8 cellular contexts compared by ENCODE assay signal in genomic region chr1:31295874-31296485, GRCh38. TPM values are rescaled to one million over a fixed set of nuclear protein-coding genes. Genes with fewer than 3 reads are reported as not detected.
DNase-seq lines count a peak whose midpoint lies in the region; ATAC-seq and TF ChIP-seq lines count a peak whose summit lies in the region.

No MANE protein-coding gene starts in this region.

- DNase-seq in SJCRH30 (no peak), endothelial cell (ENCODE audit: low spot score) (no peak), DMS79 treated with DMSO at 0.1 percent for 48 hours (lab: John Stamatoyannopoulos, UW) (no peak)
- DNase-seq in activated CD4-positive, alpha-beta T cell treated with anti-CD3 and anti-CD28 coated beads, Interleukin-2, amount 50 U/mL, for 4 hours = no peak
- DNase-seq in effector CD8-positive, alpha-beta T cell (lab: John Stamatoyannopoulos, UW) = no peak

- H3K27me3 ChIP-seq in SJCRH30 (no peaks in the 10 kb centered on the region), gastroesophageal sphincter (no peaks in the 10 kb centered on the region), skeletal muscle satellite cell (ENCODE audit: control insufficient read depth, insufficient read depth, low read length) (no peaks in the 10 kb centered on the region)

- WGBS in gastroesophageal sphincter (ENCODE audit: low coverage in 1 of 2), 2 donors = 21 to 24% methylated on average over 9 to 13 of the region's 17 CpGs

- H3K4me3 ChIP-seq in SJCRH30 = peak overlapping the region; percentile 87
- peak overlapping the region; percentile 63 to 95 for H3K4me3 ChIP-seq in gastroesophageal sphincter
- H3K4me3 ChIP-seq in skeletal muscle satellite cell (ENCODE audit: low read length) = peak overlapping the region; percentile 86

- peaks cover 38% of the 10 kb centered on the region for H3K36me3 ChIP-seq in SJCRH30
- peaks cover 0 to 42% of the 10 kb centered on the region in 2 donors for H3K36me3 ChIP-seq in gastroesophageal sphincter
- H3K36me3 ChIP-seq in skeletal muscle satellite cell (ENCODE audit: insufficient read depth, low read length) = peaks cover 23% of the 10 kb centered on the region

- no peaks in the 10 kb centered on the region for H3K9me3 Mint-ChIP-seq in endothelial cell (ENCODE audit: unreplicated experiment)

- H3K27me3 Mint-ChIP-seq in endothelial cell (ENCODE audit: unreplicated experiment) = peaks cover 7% of the 10 kb centered on the region

- H3K4me1 ChIP-seq in SJCRH30 (peaks cover 5% of the 10 kb centered on the region), gastroesophageal sphincter (peaks cover 6 to 57% (median 9%) of the 10 kb centered on the region in 3 donors), skeletal muscle satellite cell (ENCODE audit: control insufficient read depth, insufficient read depth, low read length) (peaks cover 16% of the 10 kb centered on the region)

- no peak overlapping the region for H3K4me3 Mint-ChIP-seq in endothelial cell (ENCODE audit: unreplicated experiment)

- H3K4me2 ChIP-seq in skeletal muscle satellite cell (ENCODE audit: low read length) = peak overlapping the region; percentile 75

- no peak for TF ChIP-seq POLR2A in gastroesophageal sphincter (IDR thresholded peaks at IDR 0.05)

- H3K36me3 Mint-ChIP-seq in endothelial cell (ENCODE audit: low read depth, unreplicated experiment) = peaks cover 7% of the 10 kb centered on the region

- peak overlapping the region; percentile 72 for H3K27ac ChIP-seq in SJCRH30
- peak overlapping the region; percentile 87 to 97 (median 90) for H3K27ac ChIP-seq in gastroesophageal sphincter

- H3K9ac ChIP-seq in skeletal muscle satellite cell (ENCODE audit: low read depth, low read length) = peak overlapping the region; percentile 93

- H3K27ac Mint-ChIP-seq in endothelial cell (ENCODE audit: unreplicated experiment) = no peak overlapping the region

- TF ChIP-seq EP300 in gastroesophageal sphincter (IDR thresholded peaks at IDR 0.05) = no peak

- TF ChIP-seq CTCF in gastroesophageal sphincter (IDR thresholded peaks at IDR 0.05) (no peak), endothelial cell (IDR thresholded peaks at IDR 0.05; ENCODE audit: unreplicated experiment) (no peak)

- H3K9me3 ChIP-seq in SJCRH30 (replicated peaks) (no peaks in the 10 kb centered on the region), gastroesophageal sphincter (no peaks in the 10 kb centered on the region), skeletal muscle satellite cell (replicated peaks; ENCODE audit: low read length) (no peaks in the 10 kb centered on the region)

- peaks cover 10% of the 10 kb centered on the region for H3K4me1 Mint-ChIP-seq in endothelial cell (ENCODE audit: unreplicated experiment)

- peak; percentile 4 for ATAC-seq in GM18907 (IDR thresholded peaks at IDR 0.05; ENCODE audit: unreplicated experiment)
- no peak for ATAC-seq in gastroesophageal sphincter

RNA-seq across cellular contexts. Expression of gene SNRNP40, which starts 0.6 kb away (rescaled TPM):
- total RNA-seq in SJCRH30 (2014; rRNA removed; shearing (Covaris generic)) = 262 and 267 TPM in 2 replicates
- 10 to 100 TPM; 32.5 to 47.5 (median 39.9) TPM for total RNA-seq in gastroesophageal sphincter
- total RNA-seq in skeletal muscle satellite cell (2012; rRNA removed) = 112 and 117 TPM in 2 replicates
- total RNA-seq in endothelial cell (ENCODE audit: unreplicated experiment) = 55.7 TPM

RNA-seq across cellular contexts. Expression of gene ZCCHC17, which starts 0.9 kb away (rescaled TPM):
- total RNA-seq in SJCRH30 (2014; rRNA removed; shearing (Covaris generic)) = 44.9 and 46.5 TPM in 2 replicates
- 10 to 100 TPM; 25.4 to 28.7 (median 27.4) TPM for total RNA-seq in gastroesophageal sphincter
- 30.4 and 42.8 TPM in 2 replicates for total RNA-seq in skeletal muscle satellite cell (2012; rRNA removed)
- 27.5 TPM for total RNA-seq in endothelial cell (ENCODE audit: unreplicated experiment)

RNA-seq across cellular contexts. Expression of gene NKAIN1, which starts 56.3 kb away (rescaled TPM):
- 20.2 and 20.9 TPM in 2 replicates for total RNA-seq in SJCRH30 (2014; rRNA removed; shearing (Covaris generic))
- total RNA-seq in gastroesophageal sphincter = not detected
- 0.22 TPM in 1 of 2 replicates, not detected in the other for total RNA-seq in skeletal muscle satellite cell (2012; rRNA removed)
- 3.7 TPM for total RNA-seq in endothelial cell (ENCODE audit: unreplicated experiment)
